Comparison of ENCODE assay signal across 13 cellular contexts in the genomic region with DNA sequence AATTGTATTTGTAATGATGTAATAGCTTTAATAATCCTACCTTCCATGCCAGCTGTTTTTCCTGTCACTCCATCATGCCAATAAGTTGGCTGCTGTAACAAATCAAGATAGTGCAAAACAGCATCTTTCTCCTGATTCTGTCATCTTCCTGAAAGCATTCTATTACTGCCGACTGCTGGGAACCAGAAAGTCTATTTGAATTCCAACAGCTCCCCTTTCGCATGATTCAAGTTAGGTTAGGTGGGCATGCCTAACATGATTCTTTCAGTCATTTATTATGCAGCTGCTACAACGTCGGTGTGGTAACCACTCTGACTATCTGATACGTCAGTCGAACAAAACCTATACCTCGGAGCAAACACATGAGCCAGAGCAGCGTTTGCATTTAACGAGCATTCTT.
DNase-seq lines count a peak whose midpoint lies in the region; ATAC-seq, FAIRE-seq and TF ChIP-seq lines count a peak whose summit lies in the region.
"Had no signal": no experiment of that assay in that cellular context is flagged by ENCODE, and none has a peak within 500 bp of the region (broad histone marks: within the 10 kb centered on the region; RNA-seq: fewer than 3 reads in every experiment).

No MANE protein-coding gene starts in this region.

- H3K4me2 ChIP-seq in fibroblast of lung (ENCODE audit: extremely low read depth, insufficient read depth, low read length) = peak overlapping the region; percentile 40

- no peaks in the 10 kb centered on the region for H4K20me1 ChIP-seq in fibroblast of lung (ENCODE audit: control insufficient read depth, extremely low read depth, insufficient read depth, low read length)

- H3K4me3 ChIP-seq in fibroblast of lung (replicated peaks in 1 of 4; ENCODE audit: control extremely low read depth in 1 of 4, insufficient read depth in 1 of 4, low read depth in 3 of 4, low read length in 4 of 4) (peak overlapping the region in 3 of 4 experiments; percentile 9 to 58 (median 23)), rectal smooth muscle tissue (ENCODE audit: low read length) (peak overlapping the region; percentile 31)
- H3K4me3 ChIP-seq: upper lobe of left lung had no signal

- H3K4me1 ChIP-seq in fibroblast of lung (ENCODE audit: control insufficient read depth, extremely low read depth, insufficient read depth, low read length) (no peaks in the 10 kb centered on the region), rectal smooth muscle tissue (ENCODE audit: control insufficient read depth, insufficient read depth, low read length) (no peaks in the 10 kb centered on the region)
- H3K4me1 ChIP-seq: upper lobe of left lung had no signal

- H3K27me3 ChIP-seq in fibroblast of lung (ENCODE audit: control insufficient read depth, insufficient read depth, low read length) (no peaks in the 10 kb centered on the region), rectal smooth muscle tissue (ENCODE audit: control insufficient read depth, insufficient read depth, low read length) (no peaks in the 10 kb centered on the region)
- H3K27me3 ChIP-seq: upper lobe of left lung had no signal

- H3K9me3 ChIP-seq in fibroblast of lung (ENCODE audit: control insufficient read depth, insufficient read depth, low read depth, low read length) = no peaks in the 10 kb centered on the region
- H3K9me3 ChIP-seq: upper lobe of left lung had no signal

- no peak overlapping the region for H3K27ac ChIP-seq in fibroblast of lung (ENCODE audit: insufficient read depth, low read length)
- no peak overlapping the region for H3K27ac ChIP-seq in rectal smooth muscle tissue (ENCODE audit: low read depth, low read length)
- H3K27ac ChIP-seq: HL-60, upper lobe of left lung had no signal

- H3K36me3 ChIP-seq in fibroblast of lung (ENCODE audit: control insufficient read depth, insufficient read depth, low read length) (no peaks in the 10 kb centered on the region), rectal smooth muscle tissue (ENCODE audit: control insufficient read depth, insufficient read depth, low read length) (no peaks in the 10 kb centered on the region)
- H3K36me3 ChIP-seq: upper lobe of left lung had no signal

- H3K79me2 ChIP-seq in fibroblast of lung (ENCODE audit: control insufficient read depth, insufficient read depth, low read length) = no peaks in the 10 kb centered on the region

- DNase-seq in DMS53 (lab: John Stamatoyannopoulos, UW) (peak; percentile 57), NCI-H748 treated with DMSO at 0.1 percent for 48 hours (lab: John Stamatoyannopoulos, UW) (peak; percentile 48), fibroblast of lung (ENCODE audit: low read depth in 2 of 2) (peak in 1 of 2 donors; percentile 9), omental fat pad (ENCODE audit: low spot score) (no peak), NCI-H2107 treated with DMSO at 0.1 percent for 48 hours (lab: John Stamatoyannopoulos, UW; ENCODE audit: unreplicated experiment) (no peak), hepatic stellate cell (ENCODE audit: low spot score) (no peak), frontal cortex (ENCODE audit: low spot score in 2 of 2) (no peak)
- DNase-seq: NCI-H1105 treated with DMSO at 0.1 percent for 48 hours, SIG-M5, upper lobe of left lung had no signal

- H3K9ac ChIP-seq in fibroblast of lung (ENCODE audit: insufficient read depth, low read length) = no peak overlapping the region
- no peak overlapping the region for H3K9ac ChIP-seq in rectal smooth muscle tissue (ENCODE audit: low read length)

- no peak for FAIRE-seq in frontal cortex (lab: Jason Lieb, UNC)

- ATAC-seq in omental fat pad (ENCODE audit: low FRiP score) = no peak
- ATAC-seq: natural killer cell treated with Interleukin-12 subunit alpha and Interleukin-12 subunit beta and Interleukin-15 and Interleukin-18, amount 100 ng/mL, for 72 hours had no signal

- no peak for TF ChIP-seq CTCF in fibroblast of lung (conservative IDR thresholded peaks at IDR 0.05 in 1 of 2, IDR thresholded peaks at IDR 0.05 in 1 of 2; ENCODE audit: low read depth in 1 of 2, low read length in 2 of 2)
- no peak for TF ChIP-seq CTCF in omental fat pad (IDR thresholded peaks at IDR 0.05)

- H2AFZ ChIP-seq in fibroblast of lung (ENCODE audit: low read length) = peak overlapping the region; percentile 19

Comparison
In these comparisons a context has a peak if more than half of its experiments do, and no peak if none do; other contexts are left out.
1. DNase-seq: peak in DMS53 (single experiment) and NCI-H748 treated with DMSO at 0.1 percent for 48 hours (single experiment); none in omental fat pad (single experiment), NCI-H2107 treated with DMSO at 0.1 percent for 48 hours (single experiment), hepatic stellate cell (single experiment) and frontal cortex (0 of 2).